ENCODE assay signal across 1 cellular context in genomic region chr19:54298357-54299125, GRCh38.
TF ChIP-seq lines count a peak whose summit lies in the region.

No MANE protein-coding gene starts in this region.

TF ChIP-seq in HepG2, 621 proteins besides CTCF, POLR2A, EP300 and RAD21:
- TF ChIP-seq ZNF292 (CRISPR knock-in tag; IDR thresholded peaks at IDR 0.05; ENCODE audit: borderline replicate concordance, low read depth) (no peak), ZNF572 (CRISPR knock-in tag; IDR thresholded peaks at IDR 0.05) (no peak), ZNF75D (CRISPR knock-in tag; IDR thresholded peaks at IDR 0.05; ENCODE audit: borderline replicate concordance) (no peak), HNRNPLL (IDR thresholded peaks at IDR 0.05; ENCODE audit: low read depth, low read length, poor library complexity, severe bottlenecking) (no peak), KAT2B (IDR thresholded peaks at IDR 0.05; ENCODE audit: borderline replicate concordance, low read depth, low read length) (no peak), BHLHE40 (IDR thresholded peaks at IDR 0.05; ENCODE audit: low read length) (no peak), ZNF644 (CRISPR knock-in tag; IDR thresholded peaks at IDR 0.05; ENCODE audit: low read depth) (no peak), JARID2 (CRISPR knock-in tag; IDR thresholded peaks at IDR 0.05; ENCODE audit: insufficient replicate concordance) (no peak), ONECUT2 (CRISPR knock-in tag; IDR thresholded peaks at IDR 0.05) (no peak), YEATS4 (CRISPR knock-in tag; IDR thresholded peaks at IDR 0.05; ENCODE audit: borderline replicate concordance) (no peak), SKI (IDR thresholded peaks at IDR 0.05; ENCODE audit: partially characterized antibody) (no peak), ZNF615 (CRISPR knock-in tag; IDR thresholded peaks at IDR 0.05; ENCODE audit: borderline replicate concordance) (no peak), BCLAF1 (IDR thresholded peaks at IDR 0.05) (no peak), DNMT3B (CRISPR knock-in tag; conservative IDR thresholded peaks at IDR 0.05) (no peak), MXD3 (CRISPR knock-in tag; IDR thresholded peaks at IDR 0.05) (no peak), ZNF318 (CRISPR knock-in tag; IDR thresholded peaks at IDR 0.05) (no peak)
